Comparison of ENCODE assay signal across 1 cellular context in genomic region chr15:31216210-31216911, GRCh38.
TF ChIP-seq lines count a peak whose summit lies in the region.

No MANE protein-coding gene starts in this region.

TF ChIP-seq in HepG2, 621 proteins besides CTCF, POLR2A, EP300 and RAD21 (continued from another document and continues in another):
- TF ChIP-seq PATZ1 (CRISPR knock-in tag; IDR thresholded peaks at IDR 0.05), result peak; percentile 79
- TF ChIP-seq ZC3H13 (CRISPR knock-in tag; IDR thresholded peaks at IDR 0.05), result no peak
- no peak for TF ChIP-seq SYNCRIP (IDR thresholded peaks at IDR 0.05; ENCODE audit: insufficient read depth, low read depth, low read length)
- TF ChIP-seq CHD4 (IDR thresholded peaks at IDR 0.05; ENCODE audit: borderline replicate concordance, low read length), result no peak
- TF ChIP-seq ZNF207 (IDR thresholded peaks at IDR 0.05; ENCODE audit: borderline replicate concordance), result no peak
- 0 out of 2 replicates have a peak, but pooled peaks have one; percentile 16 for TF ChIP-seq MEIS2 (CRISPR knock-in tag; IDR thresholded peaks at IDR 0.05)
- peak; percentile 38; the same call in 1 of the 2 replicates for TF ChIP-seq ZNF317 (CRISPR knock-in tag; IDR thresholded peaks at IDR 0.05)
- peak; percentile 28; the same call in 1 of the 2 replicates for TF ChIP-seq PHF8 (CRISPR knock-in tag; IDR thresholded peaks at IDR 0.05)
- peak; percentile 38; the same call in 1 of the 2 replicates for TF ChIP-seq POGZ (CRISPR knock-in tag; IDR thresholded peaks at IDR 0.05)
- no peak for TF ChIP-seq SMC3 (IDR thresholded peaks at IDR 0.05; ENCODE audit: low read length)
- TF ChIP-seq SKI (IDR thresholded peaks at IDR 0.05; ENCODE audit: partially characterized antibody), result no peak
- no peak for TF ChIP-seq FOSL2 (CRISPR knock-in tag; IDR thresholded peaks at IDR 0.05)
- no peak for TF ChIP-seq MYPOP (CRISPR knock-in tag; IDR thresholded peaks at IDR 0.05)
- no peak for TF ChIP-seq SP2 (CRISPR knock-in tag; IDR thresholded peaks at IDR 0.05)
- no peak for TF ChIP-seq HES4 (CRISPR knock-in tag; IDR thresholded peaks at IDR 0.05; ENCODE audit: borderline replicate concordance)
- TF ChIP-seq SRSF4 (IDR thresholded peaks at IDR 0.05; ENCODE audit: low read depth, low read length, poor library complexity, severe bottlenecking), result no peak
- no peak for TF ChIP-seq AHR (CRISPR knock-in tag; IDR thresholded peaks at IDR 0.05)
- TF ChIP-seq MAFG (CRISPR knock-in tag; IDR thresholded peaks at IDR 0.05), result no peak
- no peak for TF ChIP-seq ESRRA (CRISPR knock-in tag; IDR thresholded peaks at IDR 0.05; ENCODE audit: low read depth)
- TF ChIP-seq ZNF724P (CRISPR knock-in tag; IDR thresholded peaks at IDR 0.05; ENCODE audit: borderline replicate concordance), result no peak
- TF ChIP-seq ZBTB39 (CRISPR knock-in tag; IDR thresholded peaks at IDR 0.05), result no peak
- no peak for TF ChIP-seq HIVEP1 (CRISPR knock-in tag; IDR thresholded peaks at IDR 0.05)
- TF ChIP-seq ZNF34 (CRISPR knock-in tag; IDR thresholded peaks at IDR 0.05; ENCODE audit: borderline replicate concordance), result no peak
- TF ChIP-seq GABPA (IDR thresholded peaks at IDR 0.05; ENCODE audit: low read depth, low read length), result peak; percentile 64
- peak; percentile 74 for TF ChIP-seq GABPA (CRISPR knock-in tag; IDR thresholded peaks at IDR 0.05; ENCODE audit: low read depth)
- TF ChIP-seq HOXA7 (CRISPR knock-in tag; IDR thresholded peaks at IDR 0.05), result no peak
- no peak for TF ChIP-seq ZNF7 (CRISPR knock-in tag; IDR thresholded peaks at IDR 0.05)
- no peak for TF ChIP-seq MTA3 (CRISPR knock-in tag; IDR thresholded peaks at IDR 0.05)
- peak; percentile 56; the same call in 1 of the 2 replicates for TF ChIP-seq ZBTB7B (CRISPR knock-in tag; IDR thresholded peaks at IDR 0.05)
- TF ChIP-seq ZNF263 (CRISPR knock-in tag; IDR thresholded peaks at IDR 0.05), result peak; percentile 89
- 0 out of 2 replicates have a peak, but pooled peaks have one; percentile 40 for TF ChIP-seq ZMYM2 (CRISPR knock-in tag; IDR thresholded peaks at IDR 0.05)
- no peak for TF ChIP-seq PRMT3 (CRISPR knock-in tag; IDR thresholded peaks at IDR 0.05; ENCODE audit: borderline replicate concordance, low read depth)
- TF ChIP-seq AGO1 (IDR thresholded peaks at IDR 0.05; ENCODE audit: low read depth, low read length, poor library complexity, severe bottlenecking), result peak; percentile 57
- TF ChIP-seq TEAD2 (CRISPR knock-in tag; IDR thresholded peaks at IDR 0.05), result no peak
- TF ChIP-seq ZNF431 (CRISPR knock-in tag; IDR thresholded peaks at IDR 0.05; ENCODE audit: borderline replicate concordance, low read depth), result no peak
- no peak for TF ChIP-seq U2AF2 (IDR thresholded peaks at IDR 0.05; ENCODE audit: low read depth, low read length)
- 0 out of 2 replicates have a peak, but pooled peaks have one; percentile 49 for TF ChIP-seq NR2F2 (IDR thresholded peaks at IDR 0.05; ENCODE audit: borderline replicate concordance, low read depth)
- TF ChIP-seq TCF7 (IDR thresholded peaks at IDR 0.05; ENCODE audit: low read depth), result no peak
- TF ChIP-seq REST (IDR thresholded peaks at IDR 0.05; ENCODE audit: borderline replicate concordance in 1 of 2, low read depth in 1 of 2, low read length in 2 of 2), result no peak
- no peak for TF ChIP-seq ZBTB1 (CRISPR knock-in tag; IDR thresholded peaks at IDR 0.05; ENCODE audit: borderline replicate concordance)
- 0 out of 2 replicates have a peak, but pooled peaks have one; percentile 42 for TF ChIP-seq REPIN1 (CRISPR knock-in tag; IDR thresholded peaks at IDR 0.05; ENCODE audit: borderline replicate concordance, low read depth)
- TF ChIP-seq RARA (CRISPR knock-in tag; IDR thresholded peaks at IDR 0.05), result peak; percentile 41; the same call in 1 of the 2 replicates
- TF ChIP-seq ZNF615 (CRISPR knock-in tag; IDR thresholded peaks at IDR 0.05; ENCODE audit: borderline replicate concordance), result no peak
- no peak for TF ChIP-seq ZNF24 (IDR thresholded peaks at IDR 0.05)
- TF ChIP-seq TGIF2 (CRISPR knock-in tag; IDR thresholded peaks at IDR 0.05), result no peak
- peak; percentile 75 for TF ChIP-seq SAP130 (CRISPR knock-in tag; IDR thresholded peaks at IDR 0.05; ENCODE audit: low read depth)
- no peak for TF ChIP-seq ZNF577 (CRISPR knock-in tag; IDR thresholded peaks at IDR 0.05; ENCODE audit: borderline replicate concordance, low read depth)
- TF ChIP-seq ZNF260 (CRISPR knock-in tag; IDR thresholded peaks at IDR 0.05; ENCODE audit: borderline replicate concordance, low read depth), result no peak
- TF ChIP-seq MED1 (CRISPR knock-in tag; IDR thresholded peaks at IDR 0.05), result 0 out of 2 replicates have a peak, but pooled peaks have one; percentile 26
- no peak for TF ChIP-seq ZSCAN29 (CRISPR knock-in tag; conservative IDR thresholded peaks at IDR 0.05)
- TF ChIP-seq DZIP1 (CRISPR knock-in tag; IDR thresholded peaks at IDR 0.05), result no peak
